Comparison of ENCODE assay signal across 8 cellular contexts in the genomic region with DNA sequence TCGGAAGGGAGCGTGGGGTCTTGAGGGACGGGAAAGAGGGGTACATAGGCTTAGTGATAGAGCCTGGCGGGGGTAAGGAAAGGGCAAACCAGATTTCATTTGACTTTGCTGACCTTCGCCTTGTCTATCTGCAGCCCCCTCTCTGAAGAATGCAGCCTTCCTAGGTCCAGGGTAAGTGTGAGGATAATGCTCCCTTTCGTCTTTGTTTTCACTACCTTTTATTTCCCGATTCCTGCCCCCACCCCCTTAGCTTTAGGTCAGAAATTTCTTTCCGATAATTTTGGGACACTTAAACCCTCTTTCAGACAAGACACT. TPM values are rescaled to one million over a fixed set of nuclear protein-coding genes. Genes with fewer than 3 reads are reported as not detected.
DNase-seq lines count a peak whose midpoint lies in the region; ATAC-seq and TF ChIP-seq lines count a peak whose summit lies in the region.

No MANE protein-coding gene starts in this region.

- 4% methylated on average over 3 of the region's 8 CpGs; no CpG with 5 or more reads in 1 of the 2 experiments for WGBS in IMR-90 (ENCODE audit: extremely low coverage in 2 of 2, insufficient read length in 1 of 2), 2 experiments

- H3K18ac ChIP-seq in IMR-90 (ENCODE audit: low read depth, low read length) = 0 out of 2 replicates have a peak overlapping the region, but pooled peaks have one; percentile 62

- CTCF ChIA-PET in A673 (lab: Charles Lee) (interaction anchor here (0.6 kb wide), 1 partner anchor 297 kb away, joined by 3 read pairs; no protein-coding TSS in a partner anchor), IMR-90 (lab: Yijun Ruan, JAX) (interaction anchor here (1.2 kb wide), 1 partner anchor 31 kb away, joined by 6 read pairs; no protein-coding TSS in a partner anchor)

- peaks cover 59 to 75% of the 10 kb centered on the region in 2 experiments for H3K79me1 ChIP-seq in IMR-90 (ENCODE audit: low read depth in 1 of 2, low read length in 2 of 2)

- peak overlapping the region; percentile 90 for H3K56ac ChIP-seq in IMR-90 (ENCODE audit: extremely low read depth, insufficient read depth, low read length)

- no TSS peak for BruUV-seq in A673 (replicated peaks; lab: Mats Ljungman, UMichigan)
- BruUV-seq in IMR-90 (replicated peaks; lab: Mats Ljungman, UMichigan) = no TSS peak

- in situ Hi-C loops in IMR-90 (cut with MboI; ENCODE audit: low sequenced_read_pairs) = no loop called here

- DNase-seq in A673 (ENCODE audit: low spot score) = no peak
- no peak for DNase-seq in IMR-90
- DNase-seq in chondrocyte (ENCODE audit: low spot score) = no peak

- peak overlapping the region; percentile 71 for H2AK5ac ChIP-seq in IMR-90 (ENCODE audit: low read depth, low read length)

- POLR2A ChIA-PET in A673 (lab: Charles Lee; ENCODE audit: low non-redundant PET) = no interaction called here
- POLR2A ChIA-PET in IMR-90 (lab: Charles Lee; ENCODE audit: unreplicated experiment) = interaction anchor here (0.6 kb wide), 1 partner anchor 132 kb away, joined by 4 read pairs; no protein-coding TSS in a partner anchor

- no peak overlapping the region for H2BK15ac ChIP-seq in IMR-90 (ENCODE audit: low read depth, low read length)

- peaks cover 2% of the 10 kb centered on the region; the same call in 1 of the 2 replicates for H4K20me1 ChIP-seq in IMR-90 (ENCODE audit: insufficient read depth, low read length)

- H2AFZ ChIP-seq in IMR-90 (replicated peaks; ENCODE audit: low read length, poor library complexity) = peak overlapping the region; percentile 96

- peak overlapping the region; percentile 91 for H4K5ac ChIP-seq in IMR-90 (ENCODE audit: low read depth, low read length)

- H2BK20ac ChIP-seq in IMR-90 (ENCODE audit: low read depth, low read length) = no peak overlapping the region

- H4K91ac ChIP-seq in IMR-90 (ENCODE audit: insufficient read depth, low read depth, low read length) = peak overlapping the region; percentile 83

- H3K4me1 ChIP-seq in A673 (ENCODE audit: insufficient read depth, low read length, poor library complexity, severe bottlenecking) (peaks cover 19% of the 10 kb centered on the region), IMR-90 (ENCODE audit: control insufficient read depth, insufficient read depth, low read length) (peaks cover 2% of the 10 kb centered on the region), muscle layer of duodenum (ENCODE audit: control insufficient read depth in 1 of 2, insufficient read depth in 2 of 2, low read length in 2 of 2) (peaks cover 10 to 52% of the 10 kb centered on the region in 2 donors)

- peak overlapping the region; percentile 100 for H3K4me3 Mint-ChIP-seq in chondrocyte (ENCODE audit: unreplicated experiment)

- TF ChIP-seq POLR2A in IMR-90 (IDR thresholded peaks at IDR 0.05; ENCODE audit: low read depth, low read length) = no peak

- ATAC-seq in IMR-90 (ENCODE audit: low read depth) (no peak), GM21447 (IDR thresholded peaks at IDR 0.05; ENCODE audit: unreplicated experiment) (no peak), GM21576 (IDR thresholded peaks at IDR 0.05; ENCODE audit: unreplicated experiment) (no peak), HG03108 (IDR thresholded peaks at IDR 0.05; ENCODE audit: unreplicated experiment) (no peak), GM21619 (IDR thresholded peaks at IDR 0.05; ENCODE audit: unreplicated experiment) (no peak)

- peak overlapping the region; percentile 90 for H3K23ac ChIP-seq in IMR-90 (ENCODE audit: low read depth, low read length)

- no peak for TF ChIP-seq RAD21 in IMR-90 (IDR thresholded peaks at IDR 0.05; ENCODE audit: low read length)

- dilution Hi-C loops in IMR-90 (cut with HindIII; ENCODE audit: low sequenced_read_pairs, unreplicated experiment) = loop anchor here (25.0 kb wide), 1 partner anchor 313 kb away; a partner anchor contains a TSS

- peak overlapping the region; percentile 81 for H2BK5ac ChIP-seq in IMR-90 (ENCODE audit: low read depth, low read length, poor library complexity, severe bottlenecking)

- peak overlapping the region; percentile 94 for H3K14ac ChIP-seq in IMR-90 (replicated peaks; ENCODE audit: low read depth, low read length)

- peak overlapping the region; percentile 99 for H3K27ac Mint-ChIP-seq in chondrocyte (ENCODE audit: unreplicated experiment)

- H3K4me1 Mint-ChIP-seq in chondrocyte (ENCODE audit: low read depth) = peaks cover 47% of the 10 kb centered on the region

- H3K27ac ChIP-seq in A673 (ENCODE audit: low read depth, low read length, poor library complexity, severe bottlenecking) (peak overlapping the region; percentile 91), IMR-90 (ENCODE audit: insufficient read depth, low read length) (peak overlapping the region; percentile 91), muscle layer of duodenum (ENCODE audit: low read length) (peak overlapping the region; percentile 98)

- H3K36me3 ChIP-seq in A673 (ENCODE audit: insufficient read depth, low read length, poor library complexity, severe bottlenecking) (peaks cover 45% of the 10 kb centered on the region), IMR-90 (ENCODE audit: control insufficient read depth, insufficient read depth, low read length) (peaks cover 10% of the 10 kb centered on the region), muscle layer of duodenum (ENCODE audit: control insufficient read depth in 1 of 2, insufficient read depth in 2 of 2, low read length in 2 of 2) (peaks cover 16 to 18% of the 10 kb centered on the region in 2 donors)

- H3K4me3 ChIP-seq in A673 (ENCODE audit: low read depth, low read length, poor library complexity, severe bottlenecking) (peak overlapping the region; percentile 85), IMR-90 (ENCODE audit: insufficient read depth, low read depth, low read length) (peak overlapping the region; percentile 92), muscle layer of duodenum (ENCODE audit: low read depth in 1 of 2, low read length in 2 of 2) (peak overlapping the region; percentile 98 to 99)

- no peak for TF ChIP-seq CTCF in A673 (conservative IDR thresholded peaks at IDR 0.05; ENCODE audit: low read depth, low read length)
- TF ChIP-seq CTCF in IMR-90 (conservative IDR thresholded peaks at IDR 0.05; ENCODE audit: low read depth, low read length) = no peak
- no peak for TF ChIP-seq CTCF in chondrocyte (IDR thresholded peaks at IDR 0.05)

- H3K9me1 ChIP-seq in IMR-90 (ENCODE audit: insufficient read depth, low read length) = peaks cover 3% of the 10 kb centered on the region

- H2BK120ac ChIP-seq in IMR-90 (ENCODE audit: low read depth, low read length) = peak overlapping the region; percentile 60; the same call in 1 of the 2 replicates

- H4K8ac ChIP-seq in IMR-90 (ENCODE audit: low read depth in 2 of 2, low read length in 2 of 2) = peak overlapping the region; percentile 79 to 97

- H3K27me3 Mint-ChIP-seq in chondrocyte (ENCODE audit: low read depth) = no peaks in the 10 kb centered on the region

- intact Hi-C loops in A673 (cut with micrococcal nuclease; ENCODE audit: unreplicated experiment) (loop anchor here (5.0 kb wide), 1 partner anchor 308 kb away; a partner anchor contains a TSS), IMR-90 (cut with micrococcal nuclease) (no loop called here)

- no peaks in the 10 kb centered on the region for H3K27me3 ChIP-seq in A673 (replicated peaks; ENCODE audit: insufficient read depth, low read depth, low read length, poor library complexity)
- no peaks in the 10 kb centered on the region for H3K27me3 ChIP-seq in IMR-90 (ENCODE audit: control insufficient read depth, insufficient read depth, low read length)
- no peaks in the 10 kb centered on the region for H3K27me3 ChIP-seq in muscle layer of duodenum (ENCODE audit: low read depth, low read length)

- peak overlapping the region; percentile 98 for H3K4me2 ChIP-seq in IMR-90 (ENCODE audit: low read depth, low read length)

- peak overlapping the region; percentile 94 for H3K4ac ChIP-seq in IMR-90 (ENCODE audit: low read depth, low read length)

- H3K9ac ChIP-seq in IMR-90 (ENCODE audit: low read depth, low read length) = peak overlapping the region; percentile 96

- no peaks in the 10 kb centered on the region for H3K9me3 Mint-ChIP-seq in chondrocyte (ENCODE audit: low read depth)

- peaks cover 6% of the 10 kb centered on the region for H3K36me3 Mint-ChIP-seq in chondrocyte (ENCODE audit: low read depth)

- H2AK9ac ChIP-seq in IMR-90 (replicated peaks; ENCODE audit: low read depth, low read length, poor library complexity) = peak overlapping the region; percentile 95

- no peaks in the 10 kb centered on the region for H3K9me3 ChIP-seq in A673 (ENCODE audit: low read depth, low read length, poor library complexity, severe bottlenecking)
- no peaks in the 10 kb centered on the region for H3K9me3 ChIP-seq in IMR-90 (ENCODE audit: control insufficient read depth, insufficient read depth, low read length)
- H3K9me3 ChIP-seq in muscle layer of duodenum (ENCODE audit: control insufficient read depth in 1 of 2, low read length in 2 of 2) = no peaks in the 10 kb centered on the region

RNA-seq across cellular contexts. Expression of a gene that starts 0.4 kb away (rescaled TPM):
- total RNA-seq in A673 (2021) = 316 and 344 TPM in 2 replicates
- total RNA-seq in IMR-90 (2012; rRNA removed) = 234 and 382 TPM in 2 replicates
- polyA plus RNA-seq in IMR-90 (2012; rRNA removed) = 265 and 301 TPM in 2 replicates
- 35.0 and 120 TPM in 2 replicates for polyA plus RNA-seq in IMR-90 (2012; cell fraction: cytosol; rRNA removed)
- polyA plus RNA-seq in IMR-90 (2012; cell fraction: nucleus; rRNA removed; ENCODE audit: low replicate concordance) = 17.2 and 102 TPM in 2 replicates
- total RNA-seq in chondrocyte = 145 to 183 TPM (median 147 TPM) in 3 replicates

RNA-seq across cellular contexts. Expression of a gene that starts 0.6 kb away (rescaled TPM):
- total RNA-seq in A673 (2021) (56.1 and 67.9 TPM in 2 replicates), IMR-90 (2012; rRNA removed) (73.6 and 80.8 TPM in 2 replicates), chondrocyte (19.2 to 25.9 TPM (median 19.5 TPM) in 3 replicates)
- 87.0 and 91.9 TPM in 2 replicates for polyA plus RNA-seq in IMR-90 (2012; rRNA removed)
- polyA plus RNA-seq in IMR-90 (2012; cell fraction: cytosol; rRNA removed) = 57.6 and 99.7 TPM in 2 replicates
- polyA plus RNA-seq in IMR-90 (2012; cell fraction: nucleus; rRNA removed; ENCODE audit: low replicate concordance) = 121 and 127 TPM in 2 replicates

RNA-seq across cellular contexts. Expression of a gene that starts 22.1 kb away (rescaled TPM):
- 1.3 TPM in 2 replicates for total RNA-seq in A673 (2021)
- total RNA-seq in IMR-90 (2012; rRNA removed) = under 0.01 and 0.18 TPM in 2 replicates
- 0.50 and 0.58 TPM in 2 replicates for polyA plus RNA-seq in IMR-90 (2012; rRNA removed)
- polyA plus RNA-seq in IMR-90 (2012; cell fraction: cytosol; rRNA removed) = 0.05 and 0.09 TPM in 2 replicates
- 2.5 and 6.4 TPM in 2 replicates for polyA plus RNA-seq in IMR-90 (2012; cell fraction: nucleus; rRNA removed; ENCODE audit: low replicate concordance)
- 0.95 to 1.7 TPM (median 1.1 TPM) in 3 replicates for total RNA-seq in chondrocyte

RNA-seq across cellular contexts. Expression of a gene that starts 24.1 kb away (rescaled TPM):
- total RNA-seq in A673 (2021) (0.21 and 0.50 TPM in 2 replicates), IMR-90 (2012; rRNA removed) (not detected in 2 replicates), chondrocyte (0.17 to 0.34 TPM in 2 of 3 replicates, not detected in the other)
- 0.12 TPM in 1 of 2 replicates, not detected in the other for polyA plus RNA-seq in IMR-90 (2012; rRNA removed)
- 0.04 TPM in 1 of 2 replicates, not detected in the other for polyA plus RNA-seq in IMR-90 (2012; cell fraction: cytosol; rRNA removed)
- 0.10 and 0.83 TPM in 2 replicates for polyA plus RNA-seq in IMR-90 (2012; cell fraction: nucleus; rRNA removed; ENCODE audit: low replicate concordance)

RNA-seq across cellular contexts. Expression of a gene that starts 53.8 kb away (rescaled TPM):
- not detected in 2 replicates for total RNA-seq in A673 (2021)
- total RNA-seq in IMR-90 (2012; rRNA removed) = not detected in 2 replicates
- polyA plus RNA-seq in IMR-90 (2012; rRNA removed) = not detected in 2 replicates
- polyA plus RNA-seq in IMR-90 (2012; cell fraction: cytosol; rRNA removed) = not detected in 2 replicates
- polyA plus RNA-seq in IMR-90 (2012; cell fraction: nucleus; rRNA removed; ENCODE audit: low replicate concordance) = 0.03 TPM in 1 of 2 replicates, not detected in the other
- not detected in 3 replicates for total RNA-seq in chondrocyte
